13 cellular contexts compared by ENCODE assay signal in the genomic region with DNA sequence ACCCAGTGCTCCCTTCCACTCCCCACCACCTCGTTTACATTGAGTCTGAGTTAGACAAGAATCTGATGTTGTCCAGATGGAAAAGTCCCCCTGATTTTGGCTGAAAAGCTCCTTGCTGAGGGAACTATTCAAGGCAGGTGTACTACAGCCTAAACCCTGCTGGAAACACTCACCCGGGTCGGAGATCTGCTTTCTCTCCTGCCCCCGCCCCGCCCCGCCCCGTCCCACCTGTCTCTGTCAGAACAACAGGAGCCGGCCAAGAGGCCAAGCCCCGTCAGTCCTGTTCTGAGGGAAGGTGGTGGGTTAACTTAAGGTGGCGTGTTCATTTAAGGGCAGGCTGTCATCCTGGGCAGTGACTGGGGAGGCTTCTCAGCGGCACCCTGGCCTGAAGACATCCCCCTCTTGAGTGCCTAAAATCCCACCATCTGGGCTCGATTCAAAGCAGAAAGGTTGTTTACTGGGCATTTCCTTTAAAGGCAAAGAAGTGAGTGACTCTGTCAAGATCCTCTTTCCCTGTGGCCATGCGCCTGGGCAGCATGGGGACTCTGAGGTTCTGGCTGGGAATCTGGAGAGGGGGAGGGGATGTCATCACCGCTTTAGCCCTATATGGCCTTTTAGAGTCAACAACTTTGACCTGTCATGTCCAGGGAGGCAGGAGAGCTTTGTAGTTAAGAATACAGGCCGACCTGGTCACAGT.
DNase-seq lines count a peak whose midpoint lies in the region; ATAC-seq and TF ChIP-seq lines count a peak whose summit lies in the region.
"Had no signal": no experiment of that assay in that cellular context is flagged by ENCODE, and none has a peak within 500 bp of the region (broad histone marks: within the 10 kb centered on the region; RNA-seq: fewer than 3 reads in every experiment).

No MANE protein-coding gene starts in this region.

- H3K9ac ChIP-seq in iPS-20b (ENCODE audit: low read depth, low read length): no peak overlapping the region; the same call in 1 of the 2 replicates

- DNase-seq in H7: peak; percentile 85
- peak; percentile 46 for DNase-seq in NCI-H510A (lab: John Stamatoyannopoulos, UW)
- DNase-seq in prostate gland (ENCODE audit: low spot score): no peak
- no peak for DNase-seq in KG1 (lab: John Stamatoyannopoulos, UW)
- DNase-seq: activated CD4-positive, CD25-positive, alpha-beta regulatory T cell treated with anti-CD3 and anti-CD28 coated beads, Interleukin-2, amount 50 U/mL, for 72 hours; amygdala; NCI-H2029 treated with DMSO at 0.1 percent for 48 hours; SHP77 treated with DMSO at 0.1 percent for 48 hours; T-helper 2 cell had no signal

- ATAC-seq in GM18498 (IDR thresholded peaks at IDR 0.05; ENCODE audit: unreplicated experiment) (no peak), HG02763 (IDR thresholded peaks at IDR 0.05; ENCODE audit: unreplicated experiment) (no peak), HG03025 (IDR thresholded peaks at IDR 0.05; ENCODE audit: low FRiP score, unreplicated experiment) (no peak)

- H3K36me3 ChIP-seq in H7 (replicated peaks; ENCODE audit: control insufficient read depth, insufficient read depth, low read length) (no peaks in the 10 kb centered on the region), iPS-20b (ENCODE audit: insufficient read depth, low read depth, low read length) (no peaks in the 10 kb centered on the region), prostate gland (no peaks in the 10 kb centered on the region)

- peaks cover 15% of the 10 kb centered on the region; the same call in 1 of the 2 replicates for H3K4me1 ChIP-seq in iPS-20b (ENCODE audit: insufficient read depth, low read length)
- H3K4me1 ChIP-seq in prostate gland (replicated peaks): peaks cover 7% of the 10 kb centered on the region

- intact Hi-C loops in prostate gland (cut with DNase I): no loop called here

- no peak for TF ChIP-seq POLR2A in prostate gland (IDR thresholded peaks at IDR 0.05)

- WGBS in prostate gland: 33% methylated on average over 15 of the region's 15 CpGs

- no peaks in the 10 kb centered on the region for H3K9me3 ChIP-seq in iPS-20b (ENCODE audit: insufficient read depth, low read depth, low read length)
- H3K9me3 ChIP-seq in prostate gland: no peaks in the 10 kb centered on the region

- H3K4me3 ChIP-seq in H7 (ENCODE audit: insufficient read depth, low read depth, low read length) (no peak overlapping the region), iPS-20b (ENCODE audit: low read length) (peak overlapping the region; percentile 28; the same call in 1 of the 2 replicates), prostate gland (no peak overlapping the region)

- H3K27ac ChIP-seq in iPS-20b (ENCODE audit: low read length) (no peak overlapping the region), prostate gland (peak overlapping the region; percentile 42 to 73)

- no peaks in the 10 kb centered on the region for H3K27me3 ChIP-seq in H7 (ENCODE audit: control insufficient read depth, insufficient read depth, low read length)
- H3K27me3 ChIP-seq in iPS-20b (ENCODE audit: insufficient read depth, low read length): no peaks in the 10 kb centered on the region
- no peaks in the 10 kb centered on the region for H3K27me3 ChIP-seq in prostate gland (replicated peaks; ENCODE audit: insufficient read depth)

- no peak for TF ChIP-seq CTCF in prostate gland (IDR thresholded peaks at IDR 0.05)

Comparison
In these comparisons a context has a peak if more than half of its experiments do, and no peak if none do; other contexts are left out.
1. DNase-seq: peak in H7 (single experiment) and NCI-H510A (single experiment); none in prostate gland (single experiment) and KG1 (single experiment).